ENCODE assay signal across 13 cellular contexts in the genomic region with DNA sequence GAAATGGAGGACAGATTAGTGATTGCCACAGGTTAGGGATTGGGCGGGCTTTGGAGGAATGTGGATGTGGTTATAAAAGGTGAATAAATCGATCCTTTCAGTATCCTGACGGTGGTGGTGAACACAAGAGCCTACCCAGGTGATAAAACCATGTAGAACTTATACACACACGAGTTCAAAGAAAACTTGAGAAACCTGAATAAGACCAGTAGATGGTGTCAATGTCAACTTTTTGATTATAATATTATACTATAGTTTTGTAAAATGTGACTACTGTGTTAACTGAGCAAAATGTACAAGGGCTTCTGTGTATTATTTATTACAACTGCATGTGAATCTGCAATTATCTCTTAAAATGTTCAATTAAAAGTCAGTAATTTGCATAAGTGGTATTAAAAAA.
"Had no signal": no experiment of that assay in that cellular context is flagged by ENCODE, and none has a peak within 500 bp of the region (broad histone marks: within the 10 kb centered on the region; RNA-seq: fewer than 3 reads in every experiment).

No MANE protein-coding gene starts in this region.

- DNase-seq: activated CD4-positive, alpha-beta T cell treated with anti-CD3 and anti-CD28 coated beads for 1 hour; activated CD4-positive, alpha-beta T cell treated with anti-CD3 and anti-CD28 coated beads, Interleukin-2, amount 50 U/mL, for 48 hours; activated naive CD4-positive, alpha-beta T cell; activated naive CD8-positive, alpha-beta T cell treated with anti-CD3 and anti-CD28 coated beads, Interleukin-2, amount 50 U/mL, for 24 hours; gastrocnemius medialis; kidney; left ventricle myocardium superior; mesenchymal stem cell; sigmoid colon; stimulated activated CD4-positive, alpha-beta T cell treated with anti-CD3 and anti-CD28 coated beads, Interleukin-2, amount 100 ng/mL, for 24 hours; stimulated activated naive CD4-positive, alpha-beta T cell treated with Interleukin-2 at 50 U/mL for 16 hours; trophoblast cell had no signal

- H3K27ac ChIP-seq: cardiac muscle cell, gastrocnemius medialis, sigmoid colon had no signal

- H3K9me3 ChIP-seq: gastrocnemius medialis had no signal

- H3K4me3 ChIP-seq: cardiac muscle cell, gastrocnemius medialis, sigmoid colon had no signal

- H3K4me1 ChIP-seq: gastrocnemius medialis, sigmoid colon had no signal

- H3K36me3 ChIP-seq: cardiac muscle cell, gastrocnemius medialis, sigmoid colon had no signal
